9 cellular contexts compared by ENCODE assay signal in the genomic region with DNA sequence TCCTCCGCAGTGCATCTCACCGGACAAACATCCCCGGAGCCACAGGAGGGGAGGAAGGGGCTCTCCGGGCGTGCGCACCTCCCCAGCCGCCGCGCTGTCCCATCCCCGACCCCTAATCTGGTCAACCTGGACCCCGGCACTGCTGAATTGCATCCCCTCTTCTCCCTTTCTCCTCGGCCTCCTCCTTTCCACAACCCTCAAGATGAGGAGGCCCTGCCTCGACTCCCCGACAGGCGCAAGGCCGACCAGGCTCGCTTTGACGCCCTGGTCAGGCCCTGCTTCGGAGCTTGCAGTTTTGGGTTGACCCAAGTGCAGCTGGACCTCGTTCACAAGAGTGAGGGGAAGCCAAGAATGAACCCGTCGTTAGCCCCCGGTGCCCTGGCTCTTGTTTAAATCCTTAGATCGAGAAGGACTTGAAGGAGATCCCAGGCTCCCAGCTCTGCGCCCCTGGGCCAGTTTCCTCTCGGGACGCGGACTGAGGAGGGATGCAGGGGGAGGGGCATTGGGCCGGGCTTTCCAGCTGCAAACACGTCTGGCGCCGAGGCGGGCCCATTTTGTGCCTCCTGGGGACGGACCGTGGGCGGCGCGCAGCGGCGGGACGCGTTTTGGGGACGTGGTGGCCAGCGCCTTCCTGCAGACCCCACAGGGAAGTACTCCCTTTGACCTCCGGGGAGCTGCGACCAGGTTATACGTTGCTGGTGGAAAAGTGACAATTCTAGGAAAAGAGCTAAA. TPM values are rescaled to one million over a fixed set of nuclear protein-coding genes. Genes with fewer than 3 reads are reported as not detected.
DNase-seq lines count a peak whose midpoint lies in the region; ATAC-seq, FAIRE-seq and TF ChIP-seq lines count a peak whose summit lies in the region.
"Had no signal": no experiment of that assay in that cellular context is flagged by ENCODE, and none has a peak within 500 bp of the region (broad histone marks: within the 10 kb centered on the region; RNA-seq: fewer than 3 reads in every experiment).

No MANE protein-coding gene starts in this region.

- 5% methylated on average over 47 of the region's 47 CpGs for WGBS in liver

- no peaks in the 10 kb centered on the region for H3K9me3 Mint-ChIP-seq in central memory CD8-positive, alpha-beta T cell

- peaks cover 5% of the 10 kb centered on the region for H3K36me3 Mint-ChIP-seq in central memory CD8-positive, alpha-beta T cell (ENCODE audit: insufficient read depth)

- H3K36me3 ChIP-seq in liver (ENCODE audit: control insufficient read depth in 4 of 4, insufficient read depth in 3 of 4, low read depth in 1 of 4, low read length in 3 of 4) (no peaks in the 10 kb centered on the region), stomach smooth muscle (ENCODE audit: control insufficient read depth in 2 of 2, insufficient read depth in 2 of 2, low read length in 2 of 2) (no peaks in the 10 kb centered on the region)

- H3K27ac ChIP-seq in liver (ENCODE audit: low read depth in 1 of 2, low read length in 2 of 2) (no peak overlapping the region), stomach smooth muscle (ENCODE audit: low read length) (no peak overlapping the region)
- H3K27ac ChIP-seq: C4-2B had no signal

- peak; percentile 3 for DNase-seq in NCI-H2227 (lab: John Stamatoyannopoulos, UW; ENCODE audit: unreplicated experiment)
- no peak for DNase-seq in NCI-H2227 treated with DMSO at 0.1 percent for 48 hours (lab: John Stamatoyannopoulos, UW)
- no peak for DNase-seq in central memory CD8-positive, alpha-beta T cell (ENCODE audit: low spot score in 2 of 2)
- no peak for DNase-seq in RCC 7860 (ENCODE audit: low spot score)
- no peak for DNase-seq in middle frontal gyrus (ENCODE audit: extremely low spot score, low spot score)

- no peak for TF ChIP-seq CTCF in liver (IDR thresholded peaks at IDR 0.05; ENCODE audit: low read depth, low read length, missing input control)

- H3K4me1 ChIP-seq in liver (ENCODE audit: control insufficient read depth in 4 of 4, insufficient read depth in 4 of 4, low read length in 3 of 4) (peaks cover 20 to 59% (median 46%) of the 10 kb centered on the region in 4 donors), stomach smooth muscle (ENCODE audit: control insufficient read depth, insufficient read depth, low read length) (peaks cover 45% of the 10 kb centered on the region)

- H3K9me3 ChIP-seq in liver (ENCODE audit: control insufficient read depth in 4 of 4, low read length in 3 of 4) (no peaks in the 10 kb centered on the region), stomach smooth muscle (ENCODE audit: control insufficient read depth in 2 of 2, low read length in 2 of 2) (no peaks in the 10 kb centered on the region)

- H3K4me3 ChIP-seq in liver (ENCODE audit: low read depth in 1 of 3, low read length in 3 of 3) (peak overlapping the region in 2 of 3 donors; percentile 22 to 42), stomach smooth muscle (ENCODE audit: low read length in 2 of 2) (peak overlapping the region; percentile 53 to 73)

- H3K27me3 ChIP-seq in liver (ENCODE audit: control insufficient read depth in 4 of 4, insufficient read depth in 4 of 4, low read length in 3 of 4) (peaks cover 0 to 9% (median 3%) of the 10 kb centered on the region in 4 donors), stomach smooth muscle (ENCODE audit: control insufficient read depth in 1 of 2, insufficient read depth in 2 of 2, low read length in 2 of 2) (peaks cover 45 to 62% of the 10 kb centered on the region in 2 donors)

- ATAC-seq in central memory CD8-positive, alpha-beta T cell (replicated peaks; ENCODE audit: extremely low read depth, poor library complexity, severe bottlenecking) = no peak
- no peak for ATAC-seq in GM21360 (IDR thresholded peaks at IDR 0.05; ENCODE audit: unreplicated experiment)

- TF ChIP-seq RAD21 in liver (IDR thresholded peaks at IDR 0.05) = no peak

- H3K27ac Mint-ChIP-seq in central memory CD8-positive, alpha-beta T cell (ENCODE audit: low read depth) = no peak overlapping the region

- no peak for FAIRE-seq in RCC 7860 (lab: Jason Lieb, UNC)

- no peak overlapping the region for H3K9ac ChIP-seq in liver (ENCODE audit: low read depth in 1 of 2, low read length in 2 of 2)
- peak overlapping the region in 1 of 2 donors; percentile 57 for H3K9ac ChIP-seq in stomach smooth muscle (ENCODE audit: low read length in 2 of 2)

- peaks cover 17% of the 10 kb centered on the region for H3K4me1 Mint-ChIP-seq in central memory CD8-positive, alpha-beta T cell

- H3K27me3 Mint-ChIP-seq in central memory CD8-positive, alpha-beta T cell = peaks cover 84% of the 10 kb centered on the region

- peak overlapping the region; percentile 73 for H3K4me3 Mint-ChIP-seq in central memory CD8-positive, alpha-beta T cell

TF ChIP-seq in liver, 16 proteins besides CTCF, POLR2A, EP300 and RAD21:
- TF ChIP-seq NR2F2 (IDR thresholded peaks at IDR 0.05) (no peak), SP1 (IDR thresholded peaks at IDR 0.05) (no peak), JUND (IDR thresholded peaks at IDR 0.05) (no peak), GABPA (IDR thresholded peaks at IDR 0.05 in 1 of 2, conservative IDR thresholded peaks at IDR 0.05 in 1 of 2) (no peak), YY1 (IDR thresholded peaks at IDR 0.05) (no peak), FOXA2 (IDR thresholded peaks at IDR 0.05) (no peak), HNF4G (IDR thresholded peaks at IDR 0.05) (no peak), FOXA1 (IDR thresholded peaks at IDR 0.05) (no peak), TAF1 (conservative IDR thresholded peaks at IDR 0.05) (no peak), RXRA (IDR thresholded peaks at IDR 0.05) (no peak), HNF4A (conservative IDR thresholded peaks at IDR 0.05) (no peak), EGR1 (IDR thresholded peaks at IDR 0.05; ENCODE audit: low read depth in 2 of 2) (no peak)
- TF ChIP-seq, protein P1, sequence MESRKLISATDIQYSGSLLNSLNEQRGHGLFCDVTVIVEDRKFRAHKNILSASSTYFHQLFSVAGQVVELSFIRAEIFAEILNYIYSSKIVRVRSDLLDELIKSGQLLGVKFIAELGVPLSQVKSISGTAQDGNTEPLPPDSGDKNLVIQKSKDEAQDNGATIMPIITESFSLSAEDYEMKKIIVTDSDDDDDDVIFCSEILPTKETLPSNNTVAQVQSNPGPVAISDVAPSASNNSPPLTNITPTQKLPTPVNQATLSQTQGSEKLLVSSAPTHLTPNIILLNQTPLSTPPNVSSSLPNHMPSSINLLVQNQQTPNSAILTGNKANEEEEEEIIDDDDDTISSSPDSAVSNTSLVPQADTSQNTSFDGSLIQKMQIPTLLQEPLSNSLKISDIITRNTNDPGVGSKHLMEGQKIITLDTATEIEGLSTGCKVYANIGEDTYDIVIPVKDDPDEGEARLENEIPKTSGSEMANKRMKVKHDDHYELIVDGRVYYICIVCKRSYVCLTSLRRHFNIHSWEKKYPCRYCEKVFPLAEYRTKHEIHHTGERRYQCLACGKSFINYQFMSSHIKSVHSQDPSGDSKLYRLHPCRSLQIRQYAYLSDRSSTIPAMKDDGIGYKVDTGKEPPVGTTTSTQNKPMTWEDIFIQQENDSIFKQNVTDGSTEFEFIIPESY (IDR thresholded peaks at IDR 0.05) = no peak
- TF ChIP-seq, protein P2, sequence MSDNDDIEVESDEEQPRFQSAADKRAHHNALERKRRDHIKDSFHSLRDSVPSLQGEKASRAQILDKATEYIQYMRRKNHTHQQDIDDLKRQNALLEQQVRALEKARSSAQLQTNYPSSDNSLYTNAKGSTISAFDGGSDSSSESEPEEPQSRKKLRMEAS (IDR thresholded peaks at IDR 0.05) = no peak
- TF ChIP-seq, protein P3, sequence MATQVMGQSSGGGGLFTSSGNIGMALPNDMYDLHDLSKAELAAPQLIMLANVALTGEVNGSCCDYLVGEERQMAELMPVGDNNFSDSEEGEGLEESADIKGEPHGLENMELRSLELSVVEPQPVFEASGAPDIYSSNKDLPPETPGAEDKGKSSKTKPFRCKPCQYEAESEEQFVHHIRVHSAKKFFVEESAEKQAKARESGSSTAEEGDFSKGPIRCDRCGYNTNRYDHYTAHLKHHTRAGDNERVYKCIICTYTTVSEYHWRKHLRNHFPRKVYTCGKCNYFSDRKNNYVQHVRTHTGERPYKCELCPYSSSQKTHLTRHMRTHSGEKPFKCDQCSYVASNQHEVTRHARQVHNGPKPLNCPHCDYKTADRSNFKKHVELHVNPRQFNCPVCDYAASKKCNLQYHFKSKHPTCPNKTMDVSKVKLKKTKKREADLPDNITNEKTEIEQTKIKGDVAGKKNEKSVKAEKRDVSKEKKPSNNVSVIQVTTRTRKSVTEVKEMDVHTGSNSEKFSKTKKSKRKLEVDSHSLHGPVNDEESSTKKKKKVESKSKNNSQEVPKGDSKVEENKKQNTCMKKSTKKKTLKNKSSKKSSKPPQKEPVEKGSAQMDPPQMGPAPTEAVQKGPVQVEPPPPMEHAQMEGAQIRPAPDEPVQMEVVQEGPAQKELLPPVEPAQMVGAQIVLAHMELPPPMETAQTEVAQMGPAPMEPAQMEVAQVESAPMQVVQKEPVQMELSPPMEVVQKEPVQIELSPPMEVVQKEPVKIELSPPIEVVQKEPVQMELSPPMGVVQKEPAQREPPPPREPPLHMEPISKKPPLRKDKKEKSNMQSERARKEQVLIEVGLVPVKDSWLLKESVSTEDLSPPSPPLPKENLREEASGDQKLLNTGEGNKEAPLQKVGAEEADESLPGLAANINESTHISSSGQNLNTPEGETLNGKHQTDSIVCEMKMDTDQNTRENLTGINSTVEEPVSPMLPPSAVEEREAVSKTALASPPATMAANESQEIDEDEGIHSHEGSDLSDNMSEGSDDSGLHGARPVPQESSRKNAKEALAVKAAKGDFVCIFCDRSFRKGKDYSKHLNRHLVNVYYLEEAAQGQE (IDR thresholded peaks at IDR 0.05) = no peak
- TF ChIP-seq, protein P4, sequence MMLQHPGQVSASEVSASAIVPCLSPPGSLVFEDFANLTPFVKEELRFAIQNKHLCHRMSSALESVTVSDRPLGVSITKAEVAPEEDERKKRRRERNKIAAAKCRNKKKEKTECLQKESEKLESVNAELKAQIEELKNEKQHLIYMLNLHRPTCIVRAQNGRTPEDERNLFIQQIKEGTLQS (IDR thresholded peaks at IDR 0.05) = no peak

RNA-seq across cellular contexts. Expression of a gene that starts 2.5 kb away (rescaled TPM):
- 10 to 100 TPM in 1 of 2 donors, 1 to 10 TPM in 1; 6.5 to 37.0 TPM for total RNA-seq in liver
- polyA plus RNA-seq in liver = 1 to 10 TPM; 6.5 to 8.7 TPM
